Comparison of ENCODE assay signal across 13 cellular contexts in the genomic region with DNA sequence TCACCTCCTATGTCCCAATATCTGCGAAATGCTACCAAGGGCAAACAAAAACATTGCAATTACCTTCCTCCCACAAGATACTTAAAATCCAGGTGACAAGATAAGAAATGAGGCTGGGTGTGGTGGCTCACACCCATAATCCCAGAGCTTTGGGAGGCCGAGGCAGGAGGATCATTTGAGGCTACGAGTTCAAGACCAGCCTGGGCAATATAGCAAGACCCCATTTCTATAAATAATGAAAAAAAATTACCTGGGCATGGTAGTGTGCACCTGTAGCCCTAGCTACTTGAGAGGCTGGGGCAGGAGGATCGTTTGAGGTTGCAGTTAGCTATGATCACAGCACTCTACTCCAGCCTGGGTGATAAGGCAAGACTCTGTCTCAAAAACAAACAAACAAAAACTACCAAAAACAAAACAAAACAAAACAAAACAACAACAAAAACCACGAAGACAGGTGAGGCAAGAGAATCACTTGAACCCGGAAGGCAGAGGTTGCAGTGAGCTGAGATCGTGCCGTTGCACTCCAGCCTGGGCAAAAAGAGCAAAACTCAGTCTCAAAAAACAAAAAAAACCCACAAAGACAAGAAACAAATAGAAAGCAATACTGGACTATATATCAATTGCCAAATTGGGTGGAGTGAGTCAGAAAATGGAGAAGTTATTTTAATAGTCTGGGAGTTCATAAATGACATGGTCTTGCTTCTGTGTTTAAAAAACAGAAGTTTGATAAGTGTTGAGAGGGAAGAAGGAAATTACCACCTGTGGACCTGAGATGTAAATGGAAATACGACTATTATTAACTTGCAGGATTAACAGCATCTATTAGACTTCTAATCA.
DNase-seq lines count a peak whose midpoint lies in the region; ATAC-seq lines count a peak whose summit lies in the region.
"Had no signal": no experiment of that assay in that cellular context is flagged by ENCODE, and none has a peak within 500 bp of the region (broad histone marks: within the 10 kb centered on the region; RNA-seq: fewer than 3 reads in every experiment).

No MANE protein-coding gene starts in this region.

- peak; percentile 55 for ATAC-seq in HG02798 (IDR thresholded peaks at IDR 0.05; ENCODE audit: poor library complexity, unreplicated experiment)
- ATAC-seq in stimulated activated memory B cell treated with anti-CD40 and anti-IgM and Interleukin-4, amounts not matched to agents 10 μg/mL and 1 μg/mL and 100 μg/mL, for 72 hours = peak; percentile 45
- ATAC-seq: foreskin keratinocyte had no signal

- no peak for DNase-seq in activated CD4-positive, alpha-beta T cell treated with anti-CD3 and anti-CD28 coated beads, Interleukin-2, amount 10 ng/mL, durations not matched to agents 24 days and 14 days
- DNase-seq in activated CD4-positive, alpha-beta T cell treated with anti-CD3 and anti-CD28 coated beads for 1 hour = no peak
- DNase-seq in NOMO-1 treated with dmso at 0.1 percent for 144 hours (lab: John Stamatoyannopoulos, UW; ENCODE audit: unreplicated experiment) (peak; percentile 76), MG63 (no peak), occipital lobe (lab: John Stamatoyannopoulos, UW) (no peak)
- DNase-seq in activated CD4-positive, CD25-positive, alpha-beta regulatory T cell treated with anti-CD3 and anti-CD28 coated beads, Interleukin-2, amount 50 U/mL, for 72 hours = no peak
- DNase-seq: 8988T; dorsolateral prefrontal cortex; foreskin keratinocyte; NCI-H524 treated with DMSO at 0.1 percent for 48 hours; stimulated activated CD4-positive, alpha-beta T cell treated with anti-CD3 and anti-CD28 coated beads, Interleukin-15, amount 100 ng/mL, for 24 hours had no signal

- H3K4me3 ChIP-seq in MG63 = no peak overlapping the region
- H3K4me3 ChIP-seq: dorsolateral prefrontal cortex had no signal

- no peaks in the 10 kb centered on the region for H3K36me3 ChIP-seq in MG63

- intact Hi-C loops in activated CD4-positive, alpha-beta T cell treated with anti-CD3 and anti-CD28 coated beads, Interleukin-2, amount 10 ng/mL, durations not matched to agents 24 days and 14 days (cut with micrococcal nuclease) = loop anchor here (10.0 kb wide), 1 partner anchor 475 kb away; no protein-coding TSS in a partner anchor

- H3K27ac Mint-ChIP-seq in activated CD4-positive, alpha-beta T cell treated with anti-CD3 and anti-CD28 coated beads, Interleukin-2, amount 10 ng/mL, durations not matched to agents 24 days and 14 days = peak overlapping the region; percentile 68
- peak overlapping the region; percentile 1 for H3K27ac Mint-ChIP-seq in stimulated activated memory B cell treated with anti-CD40 and anti-IgM and Interleukin-4, amounts not matched to agents 10 μg/mL and 1 μg/mL and 100 μg/mL, for 72 hours

- no peak overlapping the region for H3K4me3 Mint-ChIP-seq in activated CD4-positive, alpha-beta T cell treated with anti-CD3 and anti-CD28 coated beads, Interleukin-2, amount 10 ng/mL, durations not matched to agents 24 days and 14 days
- H3K4me3 Mint-ChIP-seq in stimulated activated memory B cell treated with anti-CD40 and anti-IgM and Interleukin-4, amounts not matched to agents 10 μg/mL and 1 μg/mL and 100 μg/mL, for 72 hours = no peak overlapping the region

- H3K36me3 Mint-ChIP-seq in activated CD4-positive, alpha-beta T cell treated with anti-CD3 and anti-CD28 coated beads, Interleukin-2, amount 10 ng/mL, durations not matched to agents 24 days and 14 days (ENCODE audit: low read depth) = peaks cover 6% of the 10 kb centered on the region
- peaks cover 10% of the 10 kb centered on the region for H3K36me3 Mint-ChIP-seq in stimulated activated memory B cell treated with anti-CD40 and anti-IgM and Interleukin-4, amounts not matched to agents 10 μg/mL and 1 μg/mL and 100 μg/mL, for 72 hours

- H3K4me1 Mint-ChIP-seq in activated CD4-positive, alpha-beta T cell treated with anti-CD3 and anti-CD28 coated beads, Interleukin-2, amount 10 ng/mL, durations not matched to agents 24 days and 14 days = peaks cover 11% of the 10 kb centered on the region
- peaks cover 21% of the 10 kb centered on the region for H3K4me1 Mint-ChIP-seq in stimulated activated memory B cell treated with anti-CD40 and anti-IgM and Interleukin-4, amounts not matched to agents 10 μg/mL and 1 μg/mL and 100 μg/mL, for 72 hours

- H3K9me3 ChIP-seq in MG63 = no peaks in the 10 kb centered on the region

- no peaks in the 10 kb centered on the region for H3K27me3 Mint-ChIP-seq in activated CD4-positive, alpha-beta T cell treated with anti-CD3 and anti-CD28 coated beads, Interleukin-2, amount 10 ng/mL, durations not matched to agents 24 days and 14 days
- H3K27me3 Mint-ChIP-seq in stimulated activated memory B cell treated with anti-CD40 and anti-IgM and Interleukin-4, amounts not matched to agents 10 μg/mL and 1 μg/mL and 100 μg/mL, for 72 hours = no peaks in the 10 kb centered on the region

- H3K9me3 Mint-ChIP-seq in activated CD4-positive, alpha-beta T cell treated with anti-CD3 and anti-CD28 coated beads, Interleukin-2, amount 10 ng/mL, durations not matched to agents 24 days and 14 days = no peaks in the 10 kb centered on the region
- H3K9me3 Mint-ChIP-seq in stimulated activated memory B cell treated with anti-CD40 and anti-IgM and Interleukin-4, amounts not matched to agents 10 μg/mL and 1 μg/mL and 100 μg/mL, for 72 hours = no peaks in the 10 kb centered on the region

- H3K27me3 ChIP-seq in MG63 = no peaks in the 10 kb centered on the region
- H3K27me3 ChIP-seq: dorsolateral prefrontal cortex, foreskin keratinocyte had no signal
